In genomic region chr2:157439792-157440186, GRCh38 we compare ENCODE assay signal across 1 cellular context.
TF ChIP-seq lines count a peak whose summit lies in the region.

No MANE protein-coding gene starts in this region.

TF ChIP-seq in K562, 482 proteins besides CTCF, POLR2A, EP300 and RAD21 (continued from another document):
- no peak for TF ChIP-seq HES1 (IDR thresholded peaks at IDR 0.05; ENCODE audit: low read depth)
- TF ChIP-seq FOXJ3 (CRISPR knock-in tag; IDR thresholded peaks at IDR 0.05) = no peak
- no peak for TF ChIP-seq ZNF121 (CRISPR knock-in tag; conservative IDR thresholded peaks at IDR 0.05)
TF ChIP-seq in K562: peak in this region for 0.
